8 cellular contexts compared by ENCODE assay signal in the genomic region with DNA sequence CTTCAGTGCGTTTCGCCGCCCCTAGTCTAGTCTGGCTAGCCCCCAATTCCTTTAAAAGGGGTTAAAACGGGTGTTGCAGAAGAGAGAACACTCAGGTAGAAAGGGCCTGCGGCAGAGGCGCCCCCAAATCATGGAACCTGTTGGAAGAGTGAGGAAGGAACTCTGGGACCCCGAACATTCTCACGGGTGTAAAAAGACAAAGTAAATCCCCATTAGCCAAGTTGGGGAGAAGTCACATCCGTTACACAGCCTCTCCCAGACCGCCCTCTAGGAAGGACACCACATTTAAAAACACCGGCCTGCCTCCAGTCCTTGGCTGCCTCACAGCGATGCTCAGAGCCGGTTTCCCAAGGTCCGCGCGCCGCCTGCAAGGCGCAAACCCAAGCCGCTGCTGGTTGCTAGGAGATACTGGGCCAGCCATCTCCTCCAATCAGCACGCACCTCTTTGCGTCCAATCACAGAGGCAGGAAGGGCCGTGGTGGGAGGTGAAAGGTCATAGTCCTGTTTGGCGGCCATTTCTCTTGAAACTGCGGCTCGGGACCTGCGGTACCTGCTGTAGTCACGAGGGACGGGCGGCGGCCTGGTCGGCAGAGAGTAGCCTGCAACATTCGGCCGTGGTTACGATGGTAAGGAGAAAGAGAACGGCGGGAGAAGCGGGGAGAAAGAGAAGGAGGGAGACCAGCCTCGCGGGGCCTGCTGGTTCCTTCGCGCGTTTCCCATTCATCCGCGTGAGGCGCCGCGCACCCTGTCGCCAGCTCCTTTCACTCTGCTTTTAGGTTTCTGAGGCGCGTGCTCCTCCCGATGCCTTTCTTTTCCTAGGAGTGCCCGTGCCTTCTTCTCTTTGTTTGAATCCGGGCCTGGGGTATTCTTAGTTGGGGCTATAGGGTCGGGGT. TPM values are rescaled to one million over a fixed set of nuclear protein-coding genes. Genes with fewer than 3 reads are reported as not detected.
DNase-seq lines count a peak whose midpoint lies in the region; ATAC-seq lines count a peak whose summit lies in the region.

A gene (plus strand): TSS at position 502 of the 893 bp plus-strand sequence. CDS start 122 bp downstream, at position 624.

- no peaks in the 10 kb centered on the region for H3K9me3 Mint-ChIP-seq in activated CD4-positive, alpha-beta T cell treated with anti-CD3 and anti-CD28 coated beads, Interleukin-2, amount 10 ng/mL, durations not matched to agents 7 days and 5 days
- H3K9me3 Mint-ChIP-seq in dendritic cell treated with granulocyte-macrophage colony-stimulating factor and Interleukin-4, amounts not matched to agents 40 ng/mL and 50 ng/mL, for 4 days: no peaks in the 10 kb centered on the region

- ATAC-seq in GM19372 (IDR thresholded peaks at IDR 0.05; ENCODE audit: low read depth, unreplicated experiment) (peak; percentile 99), HG03521 (IDR thresholded peaks at IDR 0.05; ENCODE audit: unreplicated experiment) (peak; percentile 99)

- CTCF ChIA-PET in activated CD4-positive, alpha-beta T cell treated with anti-CD3 and anti-CD28 coated beads, Interleukin-2, amount 10 ng/mL, durations not matched to agents 7 days and 5 days (lab: Charles Lee): interaction anchor here (1.5 kb wide), 1 partner anchor 11 kb away, joined by 4 read pairs; no protein-coding TSS in a partner anchor

- intact Hi-C loops in dendritic cell treated with granulocyte-macrophage colony-stimulating factor and Interleukin-4, amounts not matched to agents 40 ng/mL and 50 ng/mL, for 4 days (cut with micrococcal nuclease): loop anchor here (2.0 kb wide), 1 partner anchor 84 kb away; a partner anchor contains a TSS

- H3K4me1 Mint-ChIP-seq in activated CD4-positive, alpha-beta T cell treated with anti-CD3 and anti-CD28 coated beads, Interleukin-2, amount 10 ng/mL, durations not matched to agents 7 days and 5 days: peaks cover 28% of the 10 kb centered on the region
- peaks cover 10% of the 10 kb centered on the region for H3K4me1 Mint-ChIP-seq in dendritic cell treated with granulocyte-macrophage colony-stimulating factor and Interleukin-4, amounts not matched to agents 40 ng/mL and 50 ng/mL, for 4 days (ENCODE audit: low read depth)

- peaks cover 4% of the 10 kb centered on the region for H3K27me3 Mint-ChIP-seq in activated CD4-positive, alpha-beta T cell treated with anti-CD3 and anti-CD28 coated beads, Interleukin-2, amount 10 ng/mL, durations not matched to agents 7 days and 5 days
- peaks cover 18% of the 10 kb centered on the region for H3K27me3 Mint-ChIP-seq in dendritic cell treated with granulocyte-macrophage colony-stimulating factor and Interleukin-4, amounts not matched to agents 40 ng/mL and 50 ng/mL, for 4 days

- no peak within 1 kb of the TSS for H3K27ac Mint-ChIP-seq in activated CD4-positive, alpha-beta T cell treated with anti-CD3 and anti-CD28 coated beads, Interleukin-2, amount 10 ng/mL, durations not matched to agents 7 days and 5 days
- H3K27ac Mint-ChIP-seq in dendritic cell treated with granulocyte-macrophage colony-stimulating factor and Interleukin-4, amounts not matched to agents 40 ng/mL and 50 ng/mL, for 4 days: no peak within 1 kb of the TSS

- POLR2A ChIA-PET in activated CD4-positive, alpha-beta T cell treated with anti-CD3 and anti-CD28 coated beads, Interleukin-2, amount 10 ng/mL, durations not matched to agents 7 days and 5 days (lab: Charles Lee): interaction anchor here (0.6 kb wide), 1 partner anchor 16 kb away, joined by 3 read pairs; no protein-coding TSS in a partner anchor

- no peak within 1 kb of the TSS for H3K4me3 Mint-ChIP-seq in activated CD4-positive, alpha-beta T cell treated with anti-CD3 and anti-CD28 coated beads, Interleukin-2, amount 10 ng/mL, durations not matched to agents 7 days and 5 days
- peak within 1 kb of the TSS; percentile 56 for H3K4me3 Mint-ChIP-seq in dendritic cell treated with granulocyte-macrophage colony-stimulating factor and Interleukin-4, amounts not matched to agents 40 ng/mL and 50 ng/mL, for 4 days

- H3K36me3 Mint-ChIP-seq in activated CD4-positive, alpha-beta T cell treated with anti-CD3 and anti-CD28 coated beads, Interleukin-2, amount 10 ng/mL, durations not matched to agents 7 days and 5 days (ENCODE audit: low read depth): peaks cover 27% of the 10 kb centered on the region
- H3K36me3 Mint-ChIP-seq in dendritic cell treated with granulocyte-macrophage colony-stimulating factor and Interleukin-4, amounts not matched to agents 40 ng/mL and 50 ng/mL, for 4 days (ENCODE audit: low read depth): peaks cover 31% of the 10 kb centered on the region

- DNase-seq in CD1c-positive myeloid dendritic cell (ENCODE audit: extremely low spot score) (peak; percentile 98), NCI-H69 (lab: John Stamatoyannopoulos, UW) (peak; percentile 99), left kidney (ENCODE audit: low read depth, low spot score) (peak; percentile 99)
- peak; percentile 96 for DNase-seq in activated CD4-positive, alpha-beta T cell treated with anti-CD3 and anti-CD28 coated beads, Interleukin-2, amount 10 ng/mL, durations not matched to agents 7 days and 5 days
- peak; percentile 89 to 92 for DNase-seq in stimulated activated CD4-positive, alpha-beta T cell treated with anti-CD3 and anti-CD28 coated beads, Interleukin-2, amount 100 ng/mL, for 24 hours

RNA-seq across cellular contexts. Expression of the gene that starts here (rescaled TPM):
- total RNA-seq in activated CD4-positive, alpha-beta T cell treated with anti-CD3 and anti-CD28 coated beads, Interleukin-2, amount 10 ng/mL, durations not matched to agents 7 days and 5 days: 10 to 100 TPM; 23.2 to 32.8 TPM

Comparison
In these comparisons a context has a peak if more than half of its experiments do, and no peak if none do; other contexts are left out.
1. Peak in every context shown above with its lines: DNase-seq and ATAC-seq.